ENCODE assay signal across 1 cellular context in genomic region chr7:158863611-158864506, GRCh38.
TF ChIP-seq lines count a peak whose summit lies in the region.

No MANE protein-coding gene starts in this region.

TF ChIP-seq in HepG2, 621 proteins besides CTCF, POLR2A, EP300 and RAD21 (continued from another document):
- TF ChIP-seq IKZF5 (CRISPR knock-in tag; IDR thresholded peaks at IDR 0.05) (peak; percentile 68), PRDM4 (CRISPR knock-in tag; IDR thresholded peaks at IDR 0.05; ENCODE audit: borderline replicate concordance) (no peak), TBP (CRISPR knock-in tag; IDR thresholded peaks at IDR 0.05) (no peak), PAXIP1 (CRISPR knock-in tag; conservative IDR thresholded peaks at IDR 0.05) (0 out of 2 replicates have a peak, but pooled peaks have one; percentile 26), ZMYM4 (CRISPR knock-in tag; IDR thresholded peaks at IDR 0.05) (no peak), THAP11 (CRISPR knock-in tag; IDR thresholded peaks at IDR 0.05) (0 out of 2 replicates have a peak, but pooled peaks have one; percentile 19), ARNT2 (CRISPR knock-in tag; IDR thresholded peaks at IDR 0.05; ENCODE audit: low read depth) (0 out of 2 replicates have a peak, but pooled peaks have one; percentile 21), AKAP8 (CRISPR knock-in tag; IDR thresholded peaks at IDR 0.05) (0 out of 2 replicates have a peak, but pooled peaks have one; percentile 39), ZNF772 (CRISPR knock-in tag; IDR thresholded peaks at IDR 0.05) (peak; percentile 55; the same call in 1 of the 2 replicates), ZNF562 (CRISPR knock-in tag; IDR thresholded peaks at IDR 0.05; ENCODE audit: borderline replicate concordance) (no peak), RARA (CRISPR knock-in tag; IDR thresholded peaks at IDR 0.05) (0 out of 2 replicates have a peak, but pooled peaks have one; percentile 40), SUZ12 (IDR thresholded peaks at IDR 0.05; ENCODE audit: low read depth, low read length) (no peak), XRCC5 (optimal IDR thresholded peaks at IDR 0.05; ENCODE audit: low read length) (no peak), ZNF605 (CRISPR knock-in tag; IDR thresholded peaks at IDR 0.05) (peak; percentile 72; the same call in 1 of the 2 replicates), MAX (IDR thresholded peaks at IDR 0.05) (peak; percentile 22; the same call in 1 of the 2 replicates), ZNF720 (CRISPR knock-in tag; IDR thresholded peaks at IDR 0.05) (no peak), ZFP91 (CRISPR knock-in tag; IDR thresholded peaks at IDR 0.05; ENCODE audit: borderline replicate concordance) (0 out of 2 replicates have a peak, but pooled peaks have one; percentile 32), ZNF800 (CRISPR knock-in tag; IDR thresholded peaks at IDR 0.05) (no peak), ZNF510 (CRISPR knock-in tag; IDR thresholded peaks at IDR 0.05; ENCODE audit: low read depth) (0 out of 2 replicates have a peak, but pooled peaks have one; percentile 58), POLR2G (IDR thresholded peaks at IDR 0.05; ENCODE audit: low read depth, low read length) (peak; percentile 44), PHF8 (CRISPR knock-in tag; IDR thresholded peaks at IDR 0.05) (peak; percentile 32; the same call in 1 of the 2 replicates), MEIS2 (CRISPR knock-in tag; IDR thresholded peaks at IDR 0.05) (0 out of 2 replicates have a peak, but pooled peaks have one; percentile 20), NRL (CRISPR knock-in tag; IDR thresholded peaks at IDR 0.05; ENCODE audit: borderline replicate concordance) (0 out of 2 replicates have a peak, but pooled peaks have one; percentile 37), PATZ1 (CRISPR knock-in tag; IDR thresholded peaks at IDR 0.05) (peak; percentile 52), ZNF503 (CRISPR knock-in tag; IDR thresholded peaks at IDR 0.05) (no peak), ATF1 (CRISPR knock-in tag; IDR thresholded peaks at IDR 0.05) (no peak), ZNF644 (CRISPR knock-in tag; IDR thresholded peaks at IDR 0.05; ENCODE audit: low read depth) (no peak)
